In the genomic region with DNA sequence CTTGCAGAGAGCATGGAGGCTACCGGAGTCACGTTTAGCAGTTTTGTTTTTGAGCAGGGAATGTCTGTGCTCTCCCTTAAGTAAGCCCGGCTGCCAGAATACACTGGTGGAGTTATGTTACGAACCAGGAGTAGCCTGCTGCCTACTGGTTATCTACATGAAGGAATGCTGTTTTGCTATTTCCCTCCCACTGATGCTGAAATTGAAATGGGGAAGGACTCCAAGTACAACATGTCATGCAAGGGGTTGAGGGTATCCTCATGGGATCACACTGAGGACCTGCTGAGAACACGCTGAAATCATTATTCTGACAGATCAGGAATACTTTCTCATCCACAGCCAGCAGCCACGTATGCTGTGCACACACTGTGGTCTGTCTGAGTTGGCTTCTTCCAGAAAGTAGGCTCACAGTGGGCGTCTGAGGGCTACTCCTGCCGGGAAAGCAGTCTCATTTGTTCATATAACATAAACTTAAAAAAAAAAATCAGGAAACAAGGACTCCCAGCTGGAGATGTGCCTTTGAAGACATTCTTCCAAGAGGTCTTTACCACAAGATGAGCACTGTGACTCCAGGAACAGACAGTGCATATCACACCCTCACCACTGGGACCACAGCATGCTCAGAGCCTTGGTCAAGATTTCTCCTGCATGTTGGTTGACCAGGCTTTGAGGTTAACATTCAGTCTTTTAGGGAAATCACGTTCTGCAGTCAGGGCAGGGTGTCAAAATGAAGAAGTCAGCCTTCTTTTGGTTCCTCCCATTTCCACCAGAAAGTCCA, we compare ENCODE assay signal across 11 cellular contexts.
A peak's percentile ranks its signal among the peaks of the same experiment; 100 is the strongest.
DNase-seq lines count a peak whose midpoint lies in the region; ATAC-seq and TF ChIP-seq lines count a peak whose summit lies in the region.
"Had no signal": no experiment of that assay in that cellular context is flagged by ENCODE, and none has a peak within 500 bp of the region (broad histone marks: within the 10 kb centered on the region; RNA-seq: fewer than 3 reads in every experiment).

No MANE protein-coding gene starts in this region.

- no peaks in the 10 kb centered on the region for H3K9me3 ChIP-seq in skeletal muscle satellite cell (replicated peaks; ENCODE audit: low read length)

- peaks cover 51% of the 10 kb centered on the region for H3K4me1 ChIP-seq in skeletal muscle satellite cell (ENCODE audit: control insufficient read depth, insufficient read depth, low read length)

- no peak for TF ChIP-seq CTCF in coronary artery (IDR thresholded peaks at IDR 0.05)

- peak overlapping the region; percentile 50 for H3K4me2 ChIP-seq in skeletal muscle satellite cell (ENCODE audit: low read length)

- H3K36me3 ChIP-seq in skeletal muscle satellite cell (ENCODE audit: insufficient read depth, low read length): no peaks in the 10 kb centered on the region

- DNase-seq in GM03348 (ENCODE audit: low spot score) (peak; percentile 83), coronary artery (ENCODE audit: low spot score) (peak; percentile 80), iris pigment epithelial cell (ENCODE audit: low read depth) (peak; percentile 69), NCI-H446 treated with DMSO at 0.1 percent for 48 hours (lab: John Stamatoyannopoulos, UW) (no peak), epidermal melanocyte (ENCODE audit: insufficient read length, low spot score) (no peak)
- no peak for DNase-seq in activated CD4-positive, alpha-beta T cell treated with anti-CD3 and anti-CD28 coated beads for 4 hours
- DNase-seq: activated naive CD4-positive, alpha-beta T cell; stimulated activated CD4-positive, alpha-beta T cell treated with anti-CD3 and anti-CD28 coated beads, Interleukin-15, amount 100 ng/mL, for 24 hours had no signal

- ATAC-seq in HG02981 (IDR thresholded peaks at IDR 0.05; ENCODE audit: unreplicated experiment): no peak
- ATAC-seq: naive thymus-derived CD8-positive, alpha-beta T cell had no signal

- peak overlapping the region; percentile 44 for H3K4me3 ChIP-seq in coronary artery
- H3K4me3 ChIP-seq in skeletal muscle satellite cell (ENCODE audit: low read length): no peak overlapping the region

- H3K9ac ChIP-seq in skeletal muscle satellite cell (ENCODE audit: low read depth, low read length): peak overlapping the region; percentile 28

- no peaks in the 10 kb centered on the region for H3K27me3 ChIP-seq in skeletal muscle satellite cell (ENCODE audit: control insufficient read depth, insufficient read depth, low read length)

- peak overlapping the region in 1 of 2 donors; percentile 84 for H3K27ac ChIP-seq in coronary artery

Comparison
In these comparisons a context has a peak if more than half of its experiments do, and no peak if none do; other contexts are left out.
1. DNase-seq: peak in GM03348 (single experiment), coronary artery (single experiment) and iris pigment epithelial cell (single experiment); none in activated CD4-positive, alpha-beta T cell treated with anti-CD3 and anti-CD28 coated beads for 4 hours (0 of 2), NCI-H446 treated with DMSO at 0.1 percent for 48 hours (single experiment) and epidermal melanocyte (single experiment).